In the genomic region with DNA sequence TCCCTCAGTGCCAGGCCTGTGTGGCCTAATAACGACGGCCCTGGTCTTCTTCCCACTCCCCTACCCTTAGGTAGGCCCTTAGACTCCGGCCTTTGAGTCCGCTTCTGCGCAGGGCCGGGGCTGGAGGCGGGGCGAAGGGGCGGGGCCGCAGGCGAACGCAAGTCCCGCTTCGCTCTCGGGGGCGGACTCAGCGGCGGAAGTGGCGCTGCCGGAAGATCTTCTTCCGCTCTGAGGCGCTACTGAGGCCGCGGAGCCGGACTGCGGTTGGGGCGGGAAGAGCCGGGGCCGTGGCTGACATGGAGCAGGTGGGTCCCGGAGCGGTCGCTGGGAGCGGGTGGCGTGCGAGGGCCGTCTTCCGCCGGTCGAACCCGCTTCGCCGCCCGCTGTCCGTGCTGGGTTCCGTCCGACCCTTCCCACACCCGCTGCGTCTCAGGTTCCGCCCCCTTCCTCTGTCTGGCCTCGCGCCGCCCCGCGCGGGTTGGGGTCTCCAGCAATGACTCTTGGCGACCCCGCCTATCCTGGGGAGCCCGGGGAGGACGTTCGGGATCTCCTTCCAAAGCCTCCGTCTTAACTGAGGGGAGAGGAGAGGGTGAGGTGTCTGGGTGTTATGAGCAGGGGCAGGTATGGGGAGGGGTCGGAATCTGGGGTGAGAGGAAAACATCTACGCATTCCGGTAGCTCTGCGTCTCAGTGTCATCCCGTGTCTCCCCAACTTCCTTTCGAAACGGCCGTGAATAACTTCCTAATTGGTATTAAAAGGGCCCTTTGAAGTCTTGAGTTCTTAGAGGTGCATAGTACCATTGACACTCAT, we compare ENCODE assay signal across 1 cellular context.
TF ChIP-seq lines count a peak whose summit lies in the region.

A gene (plus strand): TSS at position 218 of the 810 bp plus-strand sequence. CDS start 16,388 bp downstream, outside the sequence.

TF ChIP-seq in HepG2, 621 proteins besides CTCF, POLR2A, EP300 and RAD21 (continued from another document and continues in another):
- TF ChIP-seq, protein P1, sequence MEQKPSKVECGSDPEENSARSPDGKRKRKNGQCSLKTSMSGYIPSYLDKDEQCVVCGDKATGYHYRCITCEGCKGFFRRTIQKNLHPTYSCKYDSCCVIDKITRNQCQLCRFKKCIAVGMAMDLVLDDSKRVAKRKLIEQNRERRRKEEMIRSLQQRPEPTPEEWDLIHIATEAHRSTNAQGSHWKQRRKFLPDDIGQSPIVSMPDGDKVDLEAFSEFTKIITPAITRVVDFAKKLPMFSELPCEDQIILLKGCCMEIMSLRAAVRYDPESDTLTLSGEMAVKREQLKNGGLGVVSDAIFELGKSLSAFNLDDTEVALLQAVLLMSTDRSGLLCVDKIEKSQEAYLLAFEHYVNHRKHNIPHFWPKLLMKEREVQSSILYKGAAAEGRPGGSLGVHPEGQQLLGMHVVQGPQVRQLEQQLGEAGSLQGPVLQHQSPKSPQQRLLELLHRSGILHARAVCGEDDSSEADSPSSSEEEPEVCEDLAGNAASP (CRISPR knock-in tag; IDR thresholded peaks at IDR 0.05; ENCODE audit: borderline replicate concordance), result no peak
- TF ChIP-seq TBL1XR1 (IDR thresholded peaks at IDR 0.05; ENCODE audit: borderline replicate concordance, low read length, partially characterized antibody), result no peak
- TF ChIP-seq RFX1 (IDR thresholded peaks at IDR 0.05), result no peak
- TF ChIP-seq ZC3H4 (CRISPR knock-in tag; IDR thresholded peaks at IDR 0.05; ENCODE audit: borderline replicate concordance), result 0 out of 2 replicates have a peak, but pooled peaks have one; percentile 29
- TF ChIP-seq ZZZ3 (CRISPR knock-in tag; IDR thresholded peaks at IDR 0.05; ENCODE audit: borderline replicate concordance), result no peak; the same call in 1 of the 2 replicates
- 0 out of 2 replicates have a peak, but pooled peaks have one; percentile 48 for TF ChIP-seq ZNF713 (CRISPR knock-in tag; IDR thresholded peaks at IDR 0.05)
- no peak for TF ChIP-seq SNAPC2 (CRISPR knock-in tag; IDR thresholded peaks at IDR 0.05)
- TF ChIP-seq KLF16 (CRISPR knock-in tag; IDR thresholded peaks at IDR 0.05), result peak in 1 of 2 experiments; percentile 79; a peak in 2 of 4 replicates
- 0 out of 2 replicates have a peak, but pooled peaks have one; percentile 26 for TF ChIP-seq FOXM1 (CRISPR knock-in tag; IDR thresholded peaks at IDR 0.05)
- TF ChIP-seq, protein P2, sequence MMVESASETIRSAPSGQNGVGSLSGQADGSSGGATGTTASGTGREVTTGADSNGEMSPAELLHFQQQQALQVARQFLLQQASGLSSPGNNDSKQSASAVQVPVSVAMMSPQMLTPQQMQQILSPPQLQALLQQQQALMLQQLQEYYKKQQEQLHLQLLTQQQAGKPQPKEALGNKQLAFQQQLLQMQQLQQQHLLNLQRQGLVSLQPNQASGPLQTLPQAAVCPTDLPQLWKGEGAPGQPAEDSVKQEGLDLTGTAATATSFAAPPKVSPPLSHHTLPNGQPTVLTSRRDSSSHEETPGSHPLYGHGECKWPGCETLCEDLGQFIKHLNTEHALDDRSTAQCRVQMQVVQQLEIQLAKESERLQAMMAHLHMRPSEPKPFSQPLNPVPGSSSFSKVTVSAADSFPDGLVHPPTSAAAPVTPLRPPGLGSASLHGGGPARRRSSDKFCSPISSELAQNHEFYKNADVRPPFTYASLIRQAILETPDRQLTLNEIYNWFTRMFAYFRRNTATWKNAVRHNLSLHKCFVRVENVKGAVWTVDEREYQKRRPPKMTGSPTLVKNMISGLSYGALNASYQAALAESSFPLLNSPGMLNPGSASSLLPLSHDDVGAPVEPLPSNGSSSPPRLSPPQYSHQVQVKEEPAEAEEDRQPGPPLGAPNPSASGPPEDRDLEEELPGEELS (CRISPR knock-in tag; IDR thresholded peaks at IDR 0.05), result peak; percentile 22; the same call in 1 of the 2 replicates
- TF ChIP-seq, protein P3, sequence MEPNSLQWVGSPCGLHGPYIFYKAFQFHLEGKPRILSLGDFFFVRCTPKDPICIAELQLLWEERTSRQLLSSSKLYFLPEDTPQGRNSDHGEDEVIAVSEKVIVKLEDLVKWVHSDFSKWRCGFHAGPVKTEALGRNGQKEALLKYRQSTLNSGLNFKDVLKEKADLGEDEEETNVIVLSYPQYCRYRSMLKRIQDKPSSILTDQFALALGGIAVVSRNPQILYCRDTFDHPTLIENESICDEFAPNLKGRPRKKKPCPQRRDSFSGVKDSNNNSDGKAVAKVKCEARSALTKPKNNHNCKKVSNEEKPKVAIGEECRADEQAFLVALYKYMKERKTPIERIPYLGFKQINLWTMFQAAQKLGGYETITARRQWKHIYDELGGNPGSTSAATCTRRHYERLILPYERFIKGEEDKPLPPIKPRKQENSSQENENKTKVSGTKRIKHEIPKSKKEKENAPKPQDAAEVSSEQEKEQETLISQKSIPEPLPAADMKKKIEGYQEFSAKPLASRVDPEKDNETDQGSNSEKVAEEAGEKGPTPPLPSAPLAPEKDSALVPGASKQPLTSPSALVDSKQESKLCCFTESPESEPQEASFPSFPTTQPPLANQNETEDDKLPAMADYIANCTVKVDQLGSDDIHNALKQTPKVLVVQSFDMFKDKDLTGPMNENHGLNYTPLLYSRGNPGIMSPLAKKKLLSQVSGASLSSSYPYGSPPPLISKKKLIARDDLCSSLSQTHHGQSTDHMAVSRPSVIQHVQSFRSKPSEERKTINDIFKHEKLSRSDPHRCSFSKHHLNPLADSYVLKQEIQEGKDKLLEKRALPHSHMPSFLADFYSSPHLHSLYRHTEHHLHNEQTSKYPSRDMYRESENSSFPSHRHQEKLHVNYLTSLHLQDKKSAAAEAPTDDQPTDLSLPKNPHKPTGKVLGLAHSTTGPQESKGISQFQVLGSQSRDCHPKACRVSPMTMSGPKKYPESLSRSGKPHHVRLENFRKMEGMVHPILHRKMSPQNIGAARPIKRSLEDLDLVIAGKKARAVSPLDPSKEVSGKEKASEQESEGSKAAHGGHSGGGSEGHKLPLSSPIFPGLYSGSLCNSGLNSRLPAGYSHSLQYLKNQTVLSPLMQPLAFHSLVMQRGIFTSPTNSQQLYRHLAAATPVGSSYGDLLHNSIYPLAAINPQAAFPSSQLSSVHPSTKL (CRISPR knock-in tag; IDR thresholded peaks at IDR 0.05), result peak; percentile 57; the same call in 1 of the 2 replicates
- TF ChIP-seq, protein P4, sequence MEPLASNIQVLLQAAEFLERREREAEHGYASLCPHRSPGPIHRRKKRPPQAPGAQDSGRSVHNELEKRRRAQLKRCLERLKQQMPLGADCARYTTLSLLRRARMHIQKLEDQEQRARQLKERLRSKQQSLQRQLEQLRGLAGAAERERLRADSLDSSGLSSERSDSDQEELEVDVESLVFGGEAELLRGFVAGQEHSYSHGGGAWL (CRISPR knock-in tag; IDR thresholded peaks at IDR 0.05), result peak; percentile 73
- TF ChIP-seq HNRNPLL (IDR thresholded peaks at IDR 0.05; ENCODE audit: low read depth, low read length, poor library complexity, severe bottlenecking), result peak; percentile 92
- TF ChIP-seq, protein P5, sequence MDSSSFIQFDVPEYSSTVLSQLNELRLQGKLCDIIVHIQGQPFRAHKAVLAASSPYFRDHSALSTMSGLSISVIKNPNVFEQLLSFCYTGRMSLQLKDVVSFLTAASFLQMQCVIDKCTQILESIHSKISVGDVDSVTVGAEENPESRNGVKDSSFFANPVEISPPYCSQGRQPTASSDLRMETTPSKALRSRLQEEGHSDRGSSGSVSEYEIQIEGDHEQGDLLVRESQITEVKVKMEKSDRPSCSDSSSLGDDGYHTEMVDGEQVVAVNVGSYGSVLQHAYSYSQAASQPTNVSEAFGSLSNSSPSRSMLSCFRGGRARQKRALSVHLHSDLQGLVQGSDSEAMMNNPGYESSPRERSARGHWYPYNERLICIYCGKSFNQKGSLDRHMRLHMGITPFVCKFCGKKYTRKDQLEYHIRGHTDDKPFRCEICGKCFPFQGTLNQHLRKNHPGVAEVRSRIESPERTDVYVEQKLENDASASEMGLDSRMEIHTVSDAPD (CRISPR knock-in tag; IDR thresholded peaks at IDR 0.05), result no peak
- no peak; the same call in 1 of the 2 replicates for TF ChIP-seq HNF4A (CRISPR knock-in tag; IDR thresholded peaks at IDR 0.05)
- no peak for TF ChIP-seq EHMT2 (IDR thresholded peaks at IDR 0.05; ENCODE audit: borderline replicate concordance, low read depth, low read length)
- peak; percentile 73 for TF ChIP-seq XRCC5 (optimal IDR thresholded peaks at IDR 0.05; ENCODE audit: low read length)
- TF ChIP-seq, protein P6, sequence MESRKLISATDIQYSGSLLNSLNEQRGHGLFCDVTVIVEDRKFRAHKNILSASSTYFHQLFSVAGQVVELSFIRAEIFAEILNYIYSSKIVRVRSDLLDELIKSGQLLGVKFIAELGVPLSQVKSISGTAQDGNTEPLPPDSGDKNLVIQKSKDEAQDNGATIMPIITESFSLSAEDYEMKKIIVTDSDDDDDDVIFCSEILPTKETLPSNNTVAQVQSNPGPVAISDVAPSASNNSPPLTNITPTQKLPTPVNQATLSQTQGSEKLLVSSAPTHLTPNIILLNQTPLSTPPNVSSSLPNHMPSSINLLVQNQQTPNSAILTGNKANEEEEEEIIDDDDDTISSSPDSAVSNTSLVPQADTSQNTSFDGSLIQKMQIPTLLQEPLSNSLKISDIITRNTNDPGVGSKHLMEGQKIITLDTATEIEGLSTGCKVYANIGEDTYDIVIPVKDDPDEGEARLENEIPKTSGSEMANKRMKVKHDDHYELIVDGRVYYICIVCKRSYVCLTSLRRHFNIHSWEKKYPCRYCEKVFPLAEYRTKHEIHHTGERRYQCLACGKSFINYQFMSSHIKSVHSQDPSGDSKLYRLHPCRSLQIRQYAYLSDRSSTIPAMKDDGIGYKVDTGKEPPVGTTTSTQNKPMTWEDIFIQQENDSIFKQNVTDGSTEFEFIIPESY (CRISPR knock-in tag; IDR thresholded peaks at IDR 0.05), result no peak
- TF ChIP-seq PHF5A (CRISPR knock-in tag; IDR thresholded peaks at IDR 0.05; ENCODE audit: low read depth, unreplicated experiment), result no peak
- 0 out of 2 replicates have a peak, but pooled peaks have one; percentile 12 for TF ChIP-seq RFXAP (CRISPR knock-in tag; IDR thresholded peaks at IDR 0.05; ENCODE audit: borderline replicate concordance)
- TF ChIP-seq ZNF382 (CRISPR knock-in tag; IDR thresholded peaks at IDR 0.05; ENCODE audit: borderline replicate concordance), result no peak
- TF ChIP-seq, protein P7, sequence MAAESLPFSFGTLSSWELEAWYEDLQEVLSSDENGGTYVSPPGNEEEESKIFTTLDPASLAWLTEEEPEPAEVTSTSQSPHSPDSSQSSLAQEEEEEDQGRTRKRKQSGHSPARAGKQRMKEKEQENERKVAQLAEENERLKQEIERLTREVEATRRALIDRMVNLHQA (CRISPR knock-in tag; IDR thresholded peaks at IDR 0.05), result no peak
- TF ChIP-seq MTF2 (CRISPR knock-in tag; IDR thresholded peaks at IDR 0.05; ENCODE audit: borderline replicate concordance), result peak; percentile 97; the same call in 1 of the 2 replicates
- TF ChIP-seq, protein P8, sequence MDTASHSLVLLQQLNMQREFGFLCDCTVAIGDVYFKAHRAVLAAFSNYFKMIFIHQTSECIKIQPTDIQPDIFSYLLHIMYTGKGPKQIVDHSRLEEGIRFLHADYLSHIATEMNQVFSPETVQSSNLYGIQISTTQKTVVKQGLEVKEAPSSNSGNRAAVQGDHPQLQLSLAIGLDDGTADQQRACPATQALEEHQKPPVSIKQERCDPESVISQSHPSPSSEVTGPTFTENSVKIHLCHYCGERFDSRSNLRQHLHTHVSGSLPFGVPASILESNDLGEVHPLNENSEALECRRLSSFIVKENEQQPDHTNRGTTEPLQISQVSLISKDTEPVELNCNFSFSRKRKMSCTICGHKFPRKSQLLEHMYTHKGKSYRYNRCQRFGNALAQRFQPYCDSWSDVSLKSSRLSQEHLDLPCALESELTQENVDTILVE (CRISPR knock-in tag; IDR thresholded peaks at IDR 0.05), result no peak
- no peak for TF ChIP-seq ZNF24 (IDR thresholded peaks at IDR 0.05)
- no peak for TF ChIP-seq ZNF530 (CRISPR knock-in tag; IDR thresholded peaks at IDR 0.05; ENCODE audit: low read depth)
- TF ChIP-seq ZNF543 (CRISPR knock-in tag; IDR thresholded peaks at IDR 0.05), result peak; percentile 97
- TF ChIP-seq, protein P9, sequence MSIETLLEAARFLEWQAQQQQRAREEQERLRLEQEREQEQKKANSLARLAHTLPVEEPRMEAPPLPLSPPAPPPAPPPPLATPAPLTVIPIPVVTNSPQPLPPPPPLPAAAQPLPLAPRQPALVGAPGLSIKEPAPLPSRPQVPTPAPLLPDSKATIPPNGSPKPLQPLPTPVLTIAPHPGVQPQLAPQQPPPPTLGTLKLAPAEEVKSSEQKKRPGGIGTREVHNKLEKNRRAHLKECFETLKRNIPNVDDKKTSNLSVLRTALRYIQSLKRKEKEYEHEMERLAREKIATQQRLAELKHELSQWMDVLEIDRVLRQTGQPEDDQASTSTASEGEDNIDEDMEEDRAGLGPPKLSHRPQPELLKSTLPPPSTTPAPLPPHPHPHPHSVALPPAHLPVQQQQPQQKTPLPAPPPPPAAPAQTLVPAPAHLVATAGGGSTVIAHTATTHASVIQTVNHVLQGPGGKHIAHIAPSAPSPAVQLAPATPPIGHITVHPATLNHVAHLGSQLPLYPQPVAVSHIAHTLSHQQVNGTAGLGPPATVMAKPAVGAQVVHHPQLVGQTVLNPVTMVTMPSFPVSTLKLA (IDR thresholded peaks at IDR 0.05), result no peak
- TF ChIP-seq, protein P10, sequence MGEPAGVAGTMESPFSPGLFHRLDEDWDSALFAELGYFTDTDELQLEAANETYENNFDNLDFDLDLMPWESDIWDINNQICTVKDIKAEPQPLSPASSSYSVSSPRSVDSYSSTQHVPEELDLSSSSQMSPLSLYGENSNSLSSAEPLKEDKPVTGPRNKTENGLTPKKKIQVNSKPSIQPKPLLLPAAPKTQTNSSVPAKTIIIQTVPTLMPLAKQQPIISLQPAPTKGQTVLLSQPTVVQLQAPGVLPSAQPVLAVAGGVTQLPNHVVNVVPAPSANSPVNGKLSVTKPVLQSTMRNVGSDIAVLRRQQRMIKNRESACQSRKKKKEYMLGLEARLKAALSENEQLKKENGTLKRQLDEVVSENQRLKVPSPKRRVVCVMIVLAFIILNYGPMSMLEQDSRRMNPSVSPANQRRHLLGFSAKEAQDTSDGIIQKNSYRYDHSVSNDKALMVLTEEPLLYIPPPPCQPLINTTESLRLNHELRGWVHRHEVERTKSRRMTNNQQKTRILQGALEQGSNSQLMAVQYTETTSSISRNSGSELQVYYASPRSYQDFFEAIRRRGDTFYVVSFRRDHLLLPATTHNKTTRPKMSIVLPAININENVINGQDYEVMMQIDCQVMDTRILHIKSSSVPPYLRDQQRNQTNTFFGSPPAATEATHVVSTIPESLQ (CRISPR knock-in tag; conservative IDR thresholded peaks at IDR 0.05), result no peak
- TF ChIP-seq ZFP62 (CRISPR knock-in tag; IDR thresholded peaks at IDR 0.05), result no peak
- no peak for TF ChIP-seq AGO1 (IDR thresholded peaks at IDR 0.05; ENCODE audit: low read depth, low read length, poor library complexity, severe bottlenecking)
- peak; percentile 28; the same call in 1 of the 2 replicates for TF ChIP-seq MIER3 (CRISPR knock-in tag; IDR thresholded peaks at IDR 0.05; ENCODE audit: borderline replicate concordance)
- TF ChIP-seq NFYB (CRISPR knock-in tag; IDR thresholded peaks at IDR 0.05), result peak; percentile 47
- TF ChIP-seq PHF8 (CRISPR knock-in tag; IDR thresholded peaks at IDR 0.05), result peak; percentile 93
- TF ChIP-seq SAFB2 (CRISPR knock-in tag; IDR thresholded peaks at IDR 0.05; ENCODE audit: borderline replicate concordance, low read depth), result peak; percentile 95; the same call in 1 of the 2 replicates
- TF ChIP-seq POGZ (CRISPR knock-in tag; IDR thresholded peaks at IDR 0.05), result peak; percentile 77
- no peak for TF ChIP-seq ZNF562 (CRISPR knock-in tag; IDR thresholded peaks at IDR 0.05; ENCODE audit: borderline replicate concordance)
